ENCODE assay signal across 21 cellular contexts in the genomic region with DNA sequence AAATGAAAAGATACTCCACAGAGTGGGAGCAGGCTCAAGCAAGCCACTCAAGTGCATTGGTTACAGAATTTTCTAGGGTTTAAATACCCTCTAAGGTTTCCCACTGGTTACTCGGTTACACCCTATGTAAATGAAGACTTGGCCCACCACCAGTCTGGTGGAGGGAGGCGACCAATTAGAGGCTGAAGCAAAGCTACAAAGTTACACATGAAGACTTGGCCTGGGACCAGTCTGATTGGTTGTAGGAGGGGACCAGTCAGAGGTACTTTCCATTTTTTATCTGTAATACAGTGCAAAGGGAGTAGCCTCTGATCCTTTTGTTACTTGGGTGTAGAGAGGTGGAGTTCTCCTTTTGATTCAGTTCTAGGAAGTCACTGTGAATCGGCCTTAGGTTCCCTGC. TPM values are rescaled to one million over a fixed set of nuclear protein-coding genes. Genes with fewer than 3 reads are reported as not detected.
"Had no signal": no experiment of that assay in that cellular context is flagged by ENCODE, and none has a peak within 500 bp of the region (broad histone marks: within the 10 kb centered on the region; RNA-seq: fewer than 3 reads in every experiment).

No MANE protein-coding gene starts in this region.

- H3K27ac ChIP-seq: colonic mucosa, esophagus squamous epithelium, hepatocyte, sigmoid colon, skin epidermis, stomach had no signal

- H3K4me3 ChIP-seq: colonic mucosa, esophagus squamous epithelium, hepatocyte, sigmoid colon, skin epidermis, stomach had no signal

- DNase-seq: colonic mucosa; dermis blood vessel endothelial cell; esophagus squamous epithelium; foreskin fibroblast; head of caudate nucleus; kidney; left cardiac atrium; left ventricle myocardium superior; naive thymus-derived CD4-positive, alpha-beta T cell; posterior cingulate gyrus; sigmoid colon; stimulated activated CD4-positive, alpha-beta T cell treated with anti-CD3 and anti-CD28 coated beads, Interleukin-2, amount 100 ng/mL, for 24 hours; stimulated activated CD4-positive, alpha-beta T cell treated with anti-CD3 and anti-CD28 coated beads, Interleukin-4, amount 100 ng/mL, for 4 hours; stimulated activated naive CD4-positive, alpha-beta T cell; stomach; substantia nigra; trophoblast cell had no signal

- H3K4me1 ChIP-seq: colonic mucosa, esophagus squamous epithelium, sigmoid colon, stomach had no signal

- H3K36me3 ChIP-seq: colonic mucosa, esophagus squamous epithelium, sigmoid colon, stomach had no signal

- H3K9me3 ChIP-seq: colonic mucosa, esophagus squamous epithelium, sigmoid colon, stomach had no signal

- ATAC-seq: left cardiac atrium; left ventricle myocardium superior; naive thymus-derived CD4-positive, alpha-beta T cell had no signal

- H3K27me3 ChIP-seq: colonic mucosa, esophagus squamous epithelium, hepatocyte, sigmoid colon, stomach had no signal

RNA-seq across cellular contexts. Expression of a gene that starts 7.6 kb away (rescaled TPM):
- total RNA-seq: lung microvascular endothelial cell, mononuclear cell had no signal
